ENCODE assay signal across 8 cellular contexts in the genomic region with DNA sequence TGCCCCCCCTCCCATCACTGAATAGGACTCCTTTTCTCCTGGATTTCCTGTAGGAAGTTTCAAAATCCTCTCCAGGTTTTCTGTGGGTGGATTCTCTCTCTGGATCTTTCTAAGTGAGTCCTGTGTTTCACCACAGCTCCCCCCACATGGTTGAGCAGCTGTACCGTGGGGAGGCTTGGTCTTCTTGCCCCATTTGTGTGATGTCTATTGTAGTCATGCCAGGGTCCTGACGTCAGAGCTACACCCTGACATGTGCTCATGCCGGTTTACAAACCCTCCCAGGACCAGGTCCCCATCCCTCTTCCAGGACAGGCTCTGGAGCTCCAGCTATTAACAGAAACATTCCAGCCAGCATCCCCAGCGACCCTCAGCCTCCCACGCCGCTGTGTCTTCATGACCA.
DNase-seq lines count a peak whose midpoint lies in the region; ATAC-seq, FAIRE-seq and TF ChIP-seq lines count a peak whose summit lies in the region.
"Not testable (repeated sequence)": the region's sequence is repeated elsewhere in the genome, so short reads cannot be mapped to it uniquely, and the experiment has no call there.

No MANE protein-coding gene starts in this region.

- not testable (repeated sequence) for H3K4me3 ChIP-seq in fibroblast of mammary gland (ENCODE audit: control insufficient read depth, low read depth, low read length); kidney (ENCODE audit: low read length in 2 of 2); osteoblast (ENCODE audit: insufficient read depth, low read length); stomach

- not testable (repeated sequence) for TF ChIP-seq EP300 in stomach (IDR thresholded peaks at IDR 0.05)

- not testable (repeated sequence) for H3K4me1 Mint-ChIP-seq in activated CD4-positive, alpha-beta T cell treated with anti-CD3 and anti-CD28 coated beads, Interleukin-2, amount 10 ng/mL, durations not matched to agents 24 days and 14 days

- not testable (repeated sequence) for H3K27me3 Mint-ChIP-seq in activated CD4-positive, alpha-beta T cell treated with anti-CD3 and anti-CD28 coated beads, Interleukin-2, amount 10 ng/mL, durations not matched to agents 24 days and 14 days

- intact Hi-C loops in activated CD4-positive, alpha-beta T cell treated with anti-CD3 and anti-CD28 coated beads, Interleukin-2, amount 10 ng/mL, durations not matched to agents 24 days and 14 days (cut with micrococcal nuclease); left ventricle myocardium superior (cut with micrococcal nuclease); kidney (cut with DNase I); stomach (cut with DNase I; ENCODE audit: low total_unique reads): not testable (repeated sequence)

- peak; percentile 3 for DNase-seq in AG20443 (ENCODE audit: low spot score)
- DNase-seq in activated CD4-positive, alpha-beta T cell treated with anti-CD3 and anti-CD28 coated beads, Interleukin-2, amount 10 ng/mL, durations not matched to agents 24 days and 14 days: peak; percentile 43
- DNase-seq in dermis blood vessel endothelial cell: peak; percentile 0
- DNase-seq in fibroblast of mammary gland (ENCODE audit: low read depth): peak; percentile 5
- peak; percentile 15 for DNase-seq in left ventricle myocardium superior
- peak; percentile 10 for DNase-seq in kidney
- peak; percentile 31 for DNase-seq in osteoblast (ENCODE audit: insufficient read length, low spot score, missing footprints)
- DNase-seq in stomach: peak; percentile 16

- H3K36me3 ChIP-seq in kidney (ENCODE audit: control insufficient read depth in 1 of 2, insufficient read depth in 2 of 2, low read length in 2 of 2); osteoblast (ENCODE audit: insufficient read depth, low read length); stomach: not testable (repeated sequence)

- H2AFZ ChIP-seq in osteoblast (ENCODE audit: low read length): not testable (repeated sequence)

- not testable (repeated sequence) for H3K27ac ChIP-seq in kidney (ENCODE audit: low read depth in 2 of 2, low read length in 2 of 2); osteoblast (ENCODE audit: low read depth, low read length); stomach

- not testable (repeated sequence) for H3K79me2 ChIP-seq in osteoblast (ENCODE audit: insufficient read depth, low read length)

- not testable (repeated sequence) for H3K27me3 ChIP-seq in osteoblast (ENCODE audit: insufficient read depth, low read length); stomach

- not testable (repeated sequence) for H3K4me1 ChIP-seq in kidney (ENCODE audit: control insufficient read depth in 1 of 2, insufficient read depth in 1 of 2, low read depth in 1 of 2, low read length in 2 of 2); osteoblast (ENCODE audit: insufficient read depth, low read length); stomach

- H3K9me3 ChIP-seq in kidney (ENCODE audit: control insufficient read depth in 1 of 2, low read length in 2 of 2); osteoblast (ENCODE audit: low read depth, low read length); stomach: not testable (repeated sequence)

- ATAC-seq in left ventricle myocardium superior: not testable (repeated sequence)

- H3K36me3 Mint-ChIP-seq in activated CD4-positive, alpha-beta T cell treated with anti-CD3 and anti-CD28 coated beads, Interleukin-2, amount 10 ng/mL, durations not matched to agents 24 days and 14 days (ENCODE audit: low read depth): not testable (repeated sequence)

- H3K27ac Mint-ChIP-seq in activated CD4-positive, alpha-beta T cell treated with anti-CD3 and anti-CD28 coated beads, Interleukin-2, amount 10 ng/mL, durations not matched to agents 24 days and 14 days: not testable (repeated sequence)

- not testable (repeated sequence) for TF ChIP-seq POLR2A in stomach (IDR thresholded peaks at IDR 0.05)

- H3K9ac ChIP-seq in kidney (ENCODE audit: low read length in 2 of 2): not testable (repeated sequence)

- not testable (repeated sequence) for H3K9me3 Mint-ChIP-seq in activated CD4-positive, alpha-beta T cell treated with anti-CD3 and anti-CD28 coated beads, Interleukin-2, amount 10 ng/mL, durations not matched to agents 24 days and 14 days

- not testable (repeated sequence) for FAIRE-seq in kidney (lab: Jason Lieb, UNC)

- H3K4me2 ChIP-seq in osteoblast (ENCODE audit: insufficient read depth, low read length): not testable (repeated sequence)

- H3K4me3 Mint-ChIP-seq in activated CD4-positive, alpha-beta T cell treated with anti-CD3 and anti-CD28 coated beads, Interleukin-2, amount 10 ng/mL, durations not matched to agents 24 days and 14 days: not testable (repeated sequence)

- WGBS in stomach, 5 donors: 35 to 77% (median 57%) methylated on average over 3 to 6 of the region's 6 CpGs

- H4K20me1 ChIP-seq in osteoblast (ENCODE audit: insufficient read depth, low read length): not testable (repeated sequence)

- not testable (repeated sequence) for TF ChIP-seq CTCF in fibroblast of mammary gland (conservative IDR thresholded peaks at IDR 0.05; ENCODE audit: control insufficient read depth, insufficient read depth, low read depth, low read length); kidney (IDR thresholded peaks at IDR 0.05; ENCODE audit: borderline replicate concordance, extremely low read depth, insufficient read depth); osteoblast (IDR thresholded peaks at IDR 0.05; ENCODE audit: extremely low read depth, low read depth, low read length); stomach (IDR thresholded peaks at IDR 0.05)
